15 cellular contexts compared by ENCODE assay signal in the genomic region with DNA sequence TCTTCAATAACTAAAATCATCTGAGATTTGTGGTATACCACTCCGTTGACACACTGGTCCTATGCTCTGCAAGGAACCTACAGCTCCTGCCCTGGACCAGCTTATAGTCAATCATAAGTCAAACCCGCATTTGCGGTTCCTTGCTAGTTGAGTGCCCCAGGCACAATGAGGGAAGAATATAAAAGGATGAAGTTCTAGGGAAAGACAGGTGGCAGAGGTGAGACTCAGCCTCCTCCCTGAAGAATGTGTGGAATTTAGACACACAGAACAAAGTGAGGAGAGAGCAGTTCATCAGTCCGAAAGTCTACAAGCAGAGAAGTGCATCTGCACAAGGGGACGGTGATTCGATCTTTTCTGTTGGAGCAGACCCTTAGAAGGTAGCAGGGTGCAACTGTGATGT.
A peak's percentile ranks its signal among the peaks of the same experiment; 100 is the strongest.
DNase-seq lines count a peak whose midpoint lies in the region; ATAC-seq, FAIRE-seq and TF ChIP-seq lines count a peak whose summit lies in the region.
"Had no signal": no experiment of that assay in that cellular context is flagged by ENCODE, and none has a peak within 500 bp of the region (broad histone marks: within the 10 kb centered on the region; RNA-seq: fewer than 3 reads in every experiment).

No MANE protein-coding gene starts in this region.

- H3K4me3 ChIP-seq in GM23338 (no peak overlapping the region), H1 (ENCODE audit: extremely low read depth in 1 of 4, insufficient read depth in 2 of 4, low read depth in 3 of 4, low read length in 4 of 4) (no peak overlapping the region), trophoblast cell (ENCODE audit: low read depth, low read length) (no peak overlapping the region)
- H3K4me3 ChIP-seq: GM23248, HAP-1 had no signal

- no peak overlapping the region for H3K14ac ChIP-seq in H1 (ENCODE audit: insufficient read length)
- no peak overlapping the region for H3K14ac ChIP-seq in trophoblast cell (ENCODE audit: low read length)

- H3K27me3 Mint-ChIP-seq in GM23338 (ENCODE audit: insufficient read depth, low read depth, poor library complexity): no peaks in the 10 kb centered on the region
- H3K27me3 Mint-ChIP-seq: CD4-positive, alpha-beta memory T cell had no signal

- H3K4ac ChIP-seq in H1 (replicated peaks; ENCODE audit: insufficient read length, low read depth, low read length): no peak overlapping the region
- no peak overlapping the region for H3K4ac ChIP-seq in trophoblast cell (ENCODE audit: low read depth, low read length)

- no peak overlapping the region for H2BK15ac ChIP-seq in H1 (ENCODE audit: low read length)

- FAIRE-seq in H1 (lab: Jason Lieb, UNC): peak; percentile 66
- FAIRE-seq: A204.1 had no signal

- no peak for TF ChIP-seq RAD21 in H1 (IDR thresholded peaks at IDR 0.05 in 1 of 2, conservative IDR thresholded peaks at IDR 0.05 in 1 of 2; ENCODE audit: low read depth in 2 of 2, low read length in 2 of 2)

- H3K23ac ChIP-seq in H1 (ENCODE audit: insufficient read length): no peak overlapping the region
- H3K23ac ChIP-seq in trophoblast cell (ENCODE audit: low read length): no peak overlapping the region

- H3K4me2 ChIP-seq in GM23338 (peak overlapping the region; percentile 34; the same call in 1 of the 2 replicates), H1 (ENCODE audit: insufficient read depth in 1 of 2, low read depth in 2 of 2, low read length in 2 of 2) (peak overlapping the region in 1 of 2 experiments; percentile 15; a peak in 1 of 4 replicates), trophoblast cell (ENCODE audit: low read length) (no peak overlapping the region)

- no peak overlapping the region for H2AK5ac ChIP-seq in H1 (ENCODE audit: low read depth, low read length)
- no peak overlapping the region for H2AK5ac ChIP-seq in trophoblast cell (ENCODE audit: low read length)

- TF ChIP-seq CTCF in GM23338 (conservative IDR thresholded peaks at IDR 0.05; ENCODE audit: low read depth in 2 of 2) (no peak), H1 (IDR thresholded peaks at IDR 0.05; ENCODE audit: control extremely low read depth in 1 of 3, insufficient read depth in 1 of 3, low read depth in 1 of 3, low read length in 3 of 3) (no peak)

- no peak overlapping the region for H3K4me3 Mint-ChIP-seq in GM23338
- H3K4me3 Mint-ChIP-seq: CD4-positive, alpha-beta memory T cell; IgD-negative memory B cell had no signal

- no peaks in the 10 kb centered on the region for H3K23me2 ChIP-seq in H1 (ENCODE audit: low read depth, low read length)

- H3K36me3 ChIP-seq in GM23338 (ENCODE audit: insufficient read depth): no peaks in the 10 kb centered on the region
- H3K36me3 ChIP-seq in H1 (ENCODE audit: control insufficient read depth in 2 of 4, insufficient read depth in 4 of 4, low read length in 3 of 4): no peaks in the 10 kb centered on the region
- no peaks in the 10 kb centered on the region for H3K36me3 ChIP-seq in trophoblast cell (ENCODE audit: control insufficient read depth in 1 of 2, insufficient read depth in 2 of 2, low read length in 2 of 2)
- H3K36me3 ChIP-seq: BE2C, HAP-1 had no signal

- H3K56ac ChIP-seq in H1 (replicated peaks; ENCODE audit: insufficient read length, low read depth, low read length): no peak overlapping the region

- no peaks in the 10 kb centered on the region for H4K20me1 ChIP-seq in GM23338 (replicated peaks; ENCODE audit: insufficient read depth)
- H4K20me1 ChIP-seq in H1 (replicated peaks in 1 of 2; ENCODE audit: control insufficient read depth in 1 of 2, insufficient read depth in 2 of 2, low read length in 2 of 2): no peaks in the 10 kb centered on the region

- DNase-seq in GM23338 (ENCODE audit: low spot score): peak; percentile 71
- DNase-seq in H1 (ENCODE audit: low read depth in 1 of 2, low spot score in 2 of 2): no peak
- peak; percentile 16 for DNase-seq in iPS-NIHi11 (ENCODE audit: low spot score)
- DNase-seq in trophoblast cell: peak; percentile 53 to 70
- no peak for DNase-seq in activated CD4-positive, alpha-beta T cell treated with anti-CD3 and anti-CD28 coated beads for 4 hours
- DNase-seq in stimulated activated naive CD4-positive, alpha-beta T cell (lab: John Stamatoyannopoulos, UW): no peak
- no peak for DNase-seq in nucleus accumbens (lab: John Stamatoyannopoulos, UW)
- DNase-seq: BE2C; CD4-positive, alpha-beta memory T cell; DND-41; GM23248 had no signal

- H3F3A ChIP-seq in GM23338 (replicated peaks; ENCODE audit: low read depth): no peaks in the 10 kb centered on the region

- H2AFZ ChIP-seq in GM23338 (no peak overlapping the region), H1 (ENCODE audit: low read length) (no peak overlapping the region), trophoblast cell (ENCODE audit: insufficient read depth, low read length, poor library complexity) (no peak overlapping the region)
- H2AFZ ChIP-seq: GM23248 had no signal

- peaks cover 26% of the 10 kb centered on the region for H3K4me1 Mint-ChIP-seq in GM23338
- H3K4me1 Mint-ChIP-seq: CD4-positive, alpha-beta memory T cell; IgD-negative memory B cell had no signal

- CTCF ChIA-PET in H1 (lab: Charles Lee; ENCODE audit: partially characterized antibody): interaction anchor here (0.6 to 0.9 kb wide), 4 partner anchors 9 to 111 kb away, joined by 3 to 4 read pairs (median 3); no protein-coding TSS in a partner anchor

- POLR2A ChIA-PET in H1 (lab: Charles Lee; ENCODE audit: partially characterized antibody): no interaction called here

- no peak overlapping the region for H2BK120ac ChIP-seq in H1 (replicated peaks; ENCODE audit: low read depth, low read length)
- H2BK120ac ChIP-seq in trophoblast cell (ENCODE audit: insufficient read depth, low read length, poor library complexity): no peak overlapping the region

- peaks cover 0 to 4% of the 10 kb centered on the region in 2 experiments; a peak in 1 of 4 replicates for H3K9me3 ChIP-seq in H1 (ENCODE audit: insufficient read depth in 2 of 2, low read depth in 1 of 2, low read length in 1 of 2)
- no peaks in the 10 kb centered on the region for H3K9me3 ChIP-seq in trophoblast cell (ENCODE audit: insufficient read depth, low read depth, low read length)
- H3K9me3 ChIP-seq: BE2C had no signal

- no peak overlapping the region for H3K27ac Mint-ChIP-seq in GM23338
- H3K27ac Mint-ChIP-seq: CD4-positive, alpha-beta memory T cell; IgD-negative memory B cell had no signal

- H3K79me1 ChIP-seq in H1 (ENCODE audit: low read depth, low read length): no peaks in the 10 kb centered on the region
- H3K79me1 ChIP-seq in trophoblast cell (ENCODE audit: low read length): no peaks in the 10 kb centered on the region

- H2BK12ac ChIP-seq in H1 (ENCODE audit: low read depth, low read length): peak overlapping the region; percentile 86; the same call in 1 of the 2 replicates
- no peak overlapping the region for H2BK12ac ChIP-seq in trophoblast cell (ENCODE audit: low read length)

- H4K12ac ChIP-seq in trophoblast cell (ENCODE audit: low read depth, low read length): no peak overlapping the region

- H2BK5ac ChIP-seq in H1 (ENCODE audit: low read depth, low read length): no peak overlapping the region
- no peak overlapping the region for H2BK5ac ChIP-seq in trophoblast cell (ENCODE audit: low read depth, low read length, poor library complexity)

- H4K91ac ChIP-seq in H1 (replicated peaks; ENCODE audit: insufficient read length, low read length) (no peak overlapping the region), trophoblast cell (ENCODE audit: low read depth, low read length) (no peak overlapping the region)

- H3K79me2 ChIP-seq in GM23338 (replicated peaks; ENCODE audit: insufficient read depth): no peaks in the 10 kb centered on the region
- H3K79me2 ChIP-seq in H1 (ENCODE audit: control insufficient read depth in 1 of 2, insufficient read depth in 2 of 2, low read length in 2 of 2): no peaks in the 10 kb centered on the region
- H3K79me2 ChIP-seq in trophoblast cell (ENCODE audit: control insufficient read depth, insufficient read depth, low read length, poor library complexity): no peaks in the 10 kb centered on the region

- WGBS in H1 (ENCODE audit: extremely low coverage in 1 of 2, insufficient coverage in 1 of 2, insufficient read length in 1 of 2, insufficient replicate concordance in 2 of 2, low coverage in 1 of 2, low lambda C conversion rate in 2 of 2, missing lambda C conversion rate in 1 of 2), 2 experiments: 86% methylated on average over 6 of the region's 6 CpGs; no CpG with 5 or more reads in 1 of the 2 experiments
- no CpG with 5 or more reads among the region's 6 CpGs for WGBS in trophoblast cell (ENCODE audit: extremely low coverage, insufficient coverage, insufficient read length)

- H3K27me3 ChIP-seq in GM23338 (ENCODE audit: insufficient read depth): no peaks in the 10 kb centered on the region
- H3K27me3 ChIP-seq in H1 (replicated peaks in 1 of 4; ENCODE audit: control insufficient read depth in 3 of 4, extremely low read depth in 1 of 4, insufficient read depth in 3 of 4, low read length in 3 of 4): no peaks in the 10 kb centered on the region
- no peaks in the 10 kb centered on the region for H3K27me3 ChIP-seq in trophoblast cell (ENCODE audit: insufficient read depth, low read length)
- H3K27me3 ChIP-seq: BE2C had no signal

- H4K8ac ChIP-seq in H1 (ENCODE audit: extremely low read depth, insufficient read depth, low read length) (no peak overlapping the region), trophoblast cell (ENCODE audit: low read depth, low read length) (no peak overlapping the region)

- H3K4me1 ChIP-seq in GM23338 (ENCODE audit: insufficient read depth) (peaks cover 13% of the 10 kb centered on the region), H1 (replicated peaks in 1 of 4; ENCODE audit: control insufficient read depth in 3 of 4, insufficient read depth in 4 of 4, low read length in 3 of 4) (peaks cover 0 to 8% (median 0%) of the 10 kb centered on the region in 4 experiments; a peak in 2 of 7 replicates), trophoblast cell (ENCODE audit: control insufficient read depth in 1 of 2, insufficient read depth in 2 of 2, low read length in 2 of 2) (no peaks in the 10 kb centered on the region)
- H3K4me1 ChIP-seq: HAP-1 had no signal

- H3K27ac ChIP-seq in GM23338 (ENCODE audit: low read depth) (0 out of 2 replicates have a peak overlapping the region, but pooled peaks have one; percentile 16), H1 (ENCODE audit: low read depth, low read length) (no peak overlapping the region), trophoblast cell (ENCODE audit: low read depth, low read length) (no peak overlapping the region)
- H3K27ac ChIP-seq: C4-2B, GM23248 had no signal

- H3K18ac ChIP-seq in H1 (ENCODE audit: extremely low read depth, low read length) (no peak overlapping the region), trophoblast cell (ENCODE audit: low read length) (no peak overlapping the region)

- H4K5ac ChIP-seq in H1 (ENCODE audit: insufficient read length, low read depth, low read length): no peak overlapping the region

- H2BK20ac ChIP-seq in H1 (ENCODE audit: low read length): no peak overlapping the region

- no peak for TF ChIP-seq POLR2A in H1 (IDR thresholded peaks at IDR 0.05; ENCODE audit: control extremely low read depth in 1 of 2, low read depth in 2 of 2, low read length in 2 of 2)

- ATAC-seq in GM23338: peak; percentile 80

- H3K9me3 Mint-ChIP-seq in GM23338: peaks cover 4% of the 10 kb centered on the region; the same call in 2 of the 3 replicates

- no peaks in the 10 kb centered on the region for H3K9me2 ChIP-seq in GM23338 (ENCODE audit: insufficient read depth)

- H3K9ac ChIP-seq in H1 (replicated peaks in 1 of 4; ENCODE audit: extremely low read depth in 1 of 4, low read depth in 3 of 4, low read length in 3 of 4): no peak overlapping the region
- H3K9ac ChIP-seq in trophoblast cell (ENCODE audit: low read length): no peak overlapping the region
- H3K9ac ChIP-seq: GM23248 had no signal

- peaks cover 4% of the 10 kb centered on the region; the same call in 2 of the 3 replicates for H3K36me3 Mint-ChIP-seq in GM23338 (ENCODE audit: low read depth)
- H3K36me3 Mint-ChIP-seq: IgD-negative memory B cell had no signal

- TF ChIP-seq EP300 in H1 (IDR thresholded peaks at IDR 0.05; ENCODE audit: borderline replicate concordance in 1 of 2, low read depth in 2 of 2, low read length in 2 of 2): no peak

Comparison
In these comparisons a context has a peak if more than half of its experiments do, and no peak if none do; other contexts are left out.
1. DNase-seq: peak in GM23338 (single experiment), iPS-NIHi11 (single experiment) and trophoblast cell (2 of 2); none in H1 (0 of 2), activated CD4-positive, alpha-beta T cell treated with anti-CD3 and anti-CD28 coated beads for 4 hours (0 of 2), stimulated activated naive CD4-positive, alpha-beta T cell (0 of 6) and nucleus accumbens (0 of 56).